Comparison of ENCODE assay signal across 8 cellular contexts in the genomic region with DNA sequence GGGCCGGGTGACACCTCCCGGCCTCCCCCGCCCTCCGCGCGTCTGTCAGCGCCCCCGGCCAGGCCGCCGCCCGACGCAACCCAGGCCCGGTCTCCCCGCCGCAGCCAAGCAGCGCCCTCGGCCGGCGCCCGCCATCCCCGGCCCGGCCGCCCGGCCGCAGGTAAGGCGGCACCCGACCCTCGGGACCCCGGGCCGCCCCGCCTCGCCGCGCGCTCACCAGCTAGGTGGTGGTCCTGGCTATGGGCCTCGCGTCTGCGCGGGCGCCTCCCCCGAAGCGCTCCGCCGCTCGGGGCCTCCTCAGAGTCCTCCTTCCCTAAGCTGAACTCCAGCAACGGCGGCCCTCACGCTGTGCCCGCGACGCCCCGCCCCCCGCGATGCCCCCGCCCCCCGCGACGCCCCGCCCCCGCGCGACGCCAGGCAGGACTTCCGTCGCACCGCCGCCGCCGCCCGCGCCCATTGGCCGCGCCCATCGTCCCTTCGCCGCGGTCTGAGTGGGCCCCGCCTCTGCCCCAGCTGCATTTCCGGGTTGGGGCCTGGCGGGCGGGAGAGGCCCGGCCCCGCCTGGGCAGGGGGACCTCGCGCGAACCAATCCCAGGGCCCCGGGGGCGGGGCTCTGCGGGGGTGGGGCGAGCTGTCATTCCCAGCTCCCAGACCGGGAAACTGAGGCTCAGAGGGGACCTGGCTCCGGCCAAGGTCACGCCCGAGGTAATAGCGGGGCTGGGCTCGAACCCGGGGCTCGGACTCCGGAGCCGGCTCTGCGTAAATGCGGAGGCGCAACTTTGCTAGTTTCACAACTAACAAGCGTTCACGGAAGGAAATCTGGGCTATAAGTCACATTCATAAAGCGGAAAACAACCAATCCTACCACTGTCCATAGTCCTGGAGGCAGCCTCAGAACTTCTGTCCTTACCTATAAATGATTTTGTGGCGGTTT. TPM values are rescaled to one million over a fixed set of nuclear protein-coding genes. Genes with fewer than 3 reads are reported as not detected.
DNase-seq lines count a peak whose midpoint lies in the region; ATAC-seq and TF ChIP-seq lines count a peak whose summit lies in the region.

No MANE protein-coding gene starts in this region.

- DNase-seq in Caco-2 (peak; percentile 94 to 97), NOMO-1 treated with dmso at 0.1 percent for 144 hours (lab: John Stamatoyannopoulos, UW; ENCODE audit: unreplicated experiment) (peak; percentile 93), mesothelial cell of epicardium (ENCODE audit: low spot score in 2 of 2, unreplicated experiment in 2 of 2) (peak; percentile 94 to 95)
- DNase-seq in activated CD8-positive, alpha-beta memory T cell treated with anti-CD3 and anti-CD28 coated beads, Interleukin-2, amount 50 U/mL, for 1 hour (ENCODE audit: extremely low read depth), result peak; percentile 75
- DNase-seq in stimulated activated CD8-positive, alpha-beta memory T cell treated with anti-CD3 and anti-CD28 coated beads, Interleukin-15, amount 100 ng/mL, for 4 hours (ENCODE audit: low read depth in 2 of 2), result peak; percentile 89 to 90

- H3K36me3 ChIP-seq in Caco-2 (ENCODE audit: control insufficient read depth, insufficient read depth, low read length) (no peaks in the 10 kb centered on the region), HUES48 (ENCODE audit: control insufficient read depth, insufficient read depth, low read length) (no peaks in the 10 kb centered on the region), endocrine pancreas (ENCODE audit: control insufficient read depth, insufficient read depth, low read length) (no peaks in the 10 kb centered on the region)

- TF ChIP-seq CTCF in Caco-2 (IDR thresholded peaks at IDR 0.05; ENCODE audit: insufficient read depth in 1 of 2, low read depth in 1 of 2, low read length in 1 of 2, severe bottlenecking in 1 of 2, unreplicated experiment in 1 of 2) (no peak), mesothelial cell of epicardium (IDR thresholded peaks at IDR 0.05; ENCODE audit: unreplicated experiment) (no peak)

- no peaks in the 10 kb centered on the region for H3K9me3 Mint-ChIP-seq in Caco-2 (ENCODE audit: unreplicated experiment)
- no peaks in the 10 kb centered on the region for H3K9me3 Mint-ChIP-seq in mesothelial cell of epicardium

- H3K4me3 Mint-ChIP-seq in Caco-2 (ENCODE audit: unreplicated experiment) (peak overlapping the region; percentile 72), mesothelial cell of epicardium (peak overlapping the region; percentile 72)

- peak; percentile 92 for ATAC-seq in GM21423 (IDR thresholded peaks at IDR 0.05; ENCODE audit: unreplicated experiment)

- H3K27me3 Mint-ChIP-seq in Caco-2 (ENCODE audit: insufficient read depth, unreplicated experiment) (no peaks in the 10 kb centered on the region), mesothelial cell of epicardium (ENCODE audit: low read depth) (no peaks in the 10 kb centered on the region)

- POLR2A ChIA-PET in Caco-2 (lab: Charles Lee), result interaction anchor here (0.6 to 1.3 kb wide), 2 partner anchors 9 to 51 kb away, joined by 3 to 17 read pairs; a partner anchor contains a TSS

- H3K9ac ChIP-seq in HUES48 (ENCODE audit: low read depth, low read length) (no peak overlapping the region), endocrine pancreas (ENCODE audit: control insufficient read depth, insufficient read depth, low read length) (peak overlapping the region; percentile 56)

- H3K27ac ChIP-seq in HUES48 (ENCODE audit: low read depth, low read length), result peak overlapping the region; percentile 75

- H3K27ac Mint-ChIP-seq in Caco-2 (ENCODE audit: unreplicated experiment) (peak overlapping the region; percentile 22), mesothelial cell of epicardium (peak overlapping the region; percentile 48)

- no peaks in the 10 kb centered on the region for H3K4me1 ChIP-seq in Caco-2
- H3K4me1 ChIP-seq in HUES48 (ENCODE audit: control insufficient read depth, insufficient read depth, low read length), result peaks cover 6% of the 10 kb centered on the region; the same call in 1 of the 2 replicates
- H3K4me1 ChIP-seq in endocrine pancreas (ENCODE audit: control insufficient read depth, insufficient read depth, low read length), result peaks cover 4% of the 10 kb centered on the region

- H3K4me3 ChIP-seq in Caco-2 (ENCODE audit: low read depth, low read length) (peak overlapping the region; percentile 76), HUES48 (ENCODE audit: low read depth, low read length) (peak overlapping the region; percentile 69), endocrine pancreas (ENCODE audit: control insufficient read depth, insufficient read depth, low read length) (peak overlapping the region; percentile 67)

- intact Hi-C loops in Caco-2 (cut with micrococcal nuclease; ENCODE audit: unreplicated experiment), result no loop called here

- H3K27me3 ChIP-seq in Caco-2 (replicated peaks; ENCODE audit: control insufficient read depth, insufficient read depth, low read length), result no peaks in the 10 kb centered on the region
- no peaks in the 10 kb centered on the region for H3K27me3 ChIP-seq in HUES48 (ENCODE audit: control insufficient read depth, insufficient read depth, low read length)
- H3K27me3 ChIP-seq in endocrine pancreas (ENCODE audit: control insufficient read depth, insufficient read depth, low read length), result no peaks in the 10 kb centered on the region

- BruUV-seq in Caco-2 (replicated peaks; lab: Mats Ljungman, UMichigan), result no TSS peak

- H3K9me3 ChIP-seq in Caco-2 (no peaks in the 10 kb centered on the region), HUES48 (ENCODE audit: control insufficient read depth, insufficient read depth, low read length) (no peaks in the 10 kb centered on the region), endocrine pancreas (ENCODE audit: control insufficient read depth, low read length) (no peaks in the 10 kb centered on the region)

- H3K36me3 Mint-ChIP-seq in Caco-2 (ENCODE audit: insufficient read depth, unreplicated experiment) (peaks cover 6% of the 10 kb centered on the region), mesothelial cell of epicardium (peaks cover 5% of the 10 kb centered on the region)

- CTCF ChIA-PET in Caco-2 (lab: Charles Lee), result interaction anchor here (0.7 to 1.3 kb wide), 2 partner anchors 9 to 238 kb away, joined by 4 to 10 read pairs; a partner anchor contains a TSS

- H3K4me1 Mint-ChIP-seq in Caco-2 (ENCODE audit: low read depth, unreplicated experiment), result no peaks in the 10 kb centered on the region
- H3K4me1 Mint-ChIP-seq in mesothelial cell of epicardium, result peaks cover 15% of the 10 kb centered on the region

RNA-seq across cellular contexts. Expression of a gene that starts 9.0 kb away (rescaled TPM):
- 30.4 and 33.3 TPM in 2 replicates for total RNA-seq in Caco-2 (2022)
- total RNA-seq in mesothelial cell of epicardium, result 21.0 to 24.1 TPM (median 23.5 TPM) in 3 replicates

RNA-seq across cellular contexts. Expression of a gene that starts 46.7 kb away (rescaled TPM):
- total RNA-seq in Caco-2 (2022) (0.72 and 1.1 TPM in 2 replicates), mesothelial cell of epicardium (7.5 to 7.7 TPM (median 7.6 TPM) in 3 replicates)

Comparison
In these comparisons a context has a peak if more than half of its experiments do, and no peak if none do; other contexts are left out.
1. Peak in every context shown above with its lines: DNase-seq, ATAC-seq, H3K4me3 ChIP-seq and H3K27ac ChIP-seq.